ENCODE assay signal across 1 cellular context in the genomic region with DNA sequence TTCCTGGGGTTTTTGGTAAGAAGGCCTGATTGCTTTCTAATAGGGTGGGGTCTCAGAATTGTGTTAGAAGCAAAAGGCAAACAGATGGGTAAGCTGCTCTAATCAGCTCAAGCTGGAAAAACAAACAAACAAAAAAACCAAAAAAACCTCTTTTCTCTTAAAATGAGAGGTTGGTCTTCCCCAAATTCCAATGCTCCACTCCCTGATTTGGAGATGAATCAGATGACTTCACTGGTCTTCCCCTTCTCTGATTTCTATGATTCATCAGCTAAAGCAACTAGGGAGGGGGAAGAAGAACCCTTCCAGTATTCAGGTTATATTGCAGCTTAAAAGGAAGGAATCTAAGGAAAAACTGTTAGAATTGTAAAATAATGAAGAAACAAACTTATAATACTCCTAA.
A peak's percentile ranks its signal among the peaks of the same experiment; 100 is the strongest.
TF ChIP-seq lines count a peak whose summit lies in the region.

No MANE protein-coding gene starts in this region.

TF ChIP-seq in IMR-90, 13 proteins besides CTCF, POLR2A, EP300 and RAD21:
- TF ChIP-seq MXI1 (IDR thresholded peaks at IDR 0.05; ENCODE audit: borderline replicate concordance, low read depth, low read length) (no peak), CEBPB (IDR thresholded peaks at IDR 0.05; ENCODE audit: low read depth, low read length) (no peak), MAZ (IDR thresholded peaks at IDR 0.05; ENCODE audit: borderline replicate concordance, low read depth, low read length) (peak; percentile 19; the same call in 1 of the 2 replicates), FOS (IDR thresholded peaks at IDR 0.05; ENCODE audit: low read depth, low read length) (peak; percentile 82; the same call in 1 of the 2 replicates), NFE2L2 (IDR thresholded peaks at IDR 0.05; ENCODE audit: low read depth, low read length) (no peak), RCOR1 (IDR thresholded peaks at IDR 0.05; ENCODE audit: insufficient replicate concordance, low read length) (no peak), RFX5 (IDR thresholded peaks at IDR 0.05; ENCODE audit: low read depth, low read length) (no peak), CHD1 (IDR thresholded peaks at IDR 0.05; ENCODE audit: low read depth, low read length) (no peak), BHLHE40 (IDR thresholded peaks at IDR 0.05; ENCODE audit: low read depth, low read length) (0 out of 2 replicates have a peak, but pooled peaks have one; percentile 24), SMC3 (IDR thresholded peaks at IDR 0.05; ENCODE audit: low read depth, low read length) (no peak)
